8 cellular contexts compared by ENCODE assay signal in the genomic region with DNA sequence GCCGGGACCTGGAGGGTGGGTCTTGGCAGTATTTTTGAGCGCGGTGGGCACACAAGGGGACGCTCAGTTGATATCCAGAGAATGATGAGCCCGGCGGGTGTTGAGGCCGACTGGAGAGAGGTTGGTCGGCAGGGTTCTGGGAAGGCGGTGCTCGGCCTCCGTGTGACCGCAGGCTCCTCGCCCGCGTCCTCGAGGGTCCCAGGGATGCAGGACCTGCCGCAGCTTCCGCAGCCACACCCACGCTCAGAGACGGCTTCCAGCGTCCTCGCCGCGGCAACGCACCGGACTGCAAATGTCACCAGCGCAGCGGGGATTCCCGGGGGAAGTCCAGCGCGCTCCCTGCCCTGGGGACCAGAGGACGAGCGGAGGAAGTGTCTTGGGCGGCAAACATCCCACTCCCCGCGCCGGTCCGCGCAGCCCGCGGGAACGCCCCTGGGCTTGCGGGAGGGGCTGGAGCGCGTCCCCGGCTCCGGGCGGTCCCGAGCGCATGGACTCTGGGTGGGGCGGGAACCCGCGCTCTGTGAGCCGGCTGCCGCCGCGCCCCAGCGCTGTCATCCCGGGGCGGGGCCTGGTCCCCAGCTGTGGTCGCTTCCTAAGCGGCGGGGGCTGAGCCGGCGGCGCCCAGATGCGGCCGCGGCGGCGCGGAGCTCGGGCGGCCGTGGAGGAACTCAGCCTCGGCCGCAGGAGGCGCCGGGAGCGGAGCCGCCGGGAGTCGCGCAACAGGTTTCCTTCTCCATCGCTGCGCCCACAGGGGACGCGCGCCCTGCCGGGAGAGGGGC. TPM values are rescaled to one million over a fixed set of nuclear protein-coding genes. Genes with fewer than 3 reads are reported as not detected.
DNase-seq lines count a peak whose midpoint lies in the region; FAIRE-seq and TF ChIP-seq lines count a peak whose summit lies in the region.

A gene (plus strand): TSS at position 624 of the 779 bp plus-strand sequence. CDS start 36,111 bp downstream, outside the sequence.

- H4K91ac ChIP-seq in H9 (ENCODE audit: insufficient read length, low read depth, low read length): no peak within 1 kb of the TSS

- H3K56ac ChIP-seq in H9 (ENCODE audit: insufficient read length, low read depth, low read length): no peak within 1 kb of the TSS

- H2BK15ac ChIP-seq in H9 (ENCODE audit: low read depth, low read length): no peak within 1 kb of the TSS

- no peak within 1 kb of the TSS for H2BK5ac ChIP-seq in H9 (ENCODE audit: insufficient read length, low read length)

- no peak within 1 kb of the TSS for H4K5ac ChIP-seq in H9 (ENCODE audit: insufficient read length, low read depth, low read length)

- H3K18ac ChIP-seq in H9 (ENCODE audit: insufficient read length, low read depth, low read length): no peak within 1 kb of the TSS

- H2AK5ac ChIP-seq in H9 (ENCODE audit: insufficient read length, low read length): no peak within 1 kb of the TSS

- no peaks in the 10 kb centered on the region for H3K9me3 ChIP-seq in H9 (ENCODE audit: control insufficient read depth, low read depth, low read length)
- no peaks in the 10 kb centered on the region for H3K9me3 ChIP-seq in MM.1S (replicated peaks; ENCODE audit: insufficient read depth, low read length)
- H3K9me3 ChIP-seq in WERI-Rb-1 (ENCODE audit: severe bottlenecking): no peaks in the 10 kb centered on the region

- H3K4me3 ChIP-seq in MM.1S (ENCODE audit: low read length) (peak within 1 kb of the TSS; percentile 79), WERI-Rb-1 (ENCODE audit: low read depth, low read length) (peak within 1 kb of the TSS; percentile 51), bronchial epithelial cell (ENCODE audit: low read depth, low read length) (peak within 1 kb of the TSS; percentile 53)

- peaks cover 12% of the 10 kb centered on the region for H3F3A ChIP-seq in MM.1S (ENCODE audit: insufficient read depth, low read length)

- peaks cover 8% of the 10 kb centered on the region for H3K23me2 ChIP-seq in H9 (ENCODE audit: insufficient read length, low read depth, low read length, poor library complexity, severe bottlenecking)

- no peak within 1 kb of the TSS for H3K27ac ChIP-seq in H9 (ENCODE audit: insufficient read length, low read depth, low read length)
- H3K27ac ChIP-seq in MM.1S (ENCODE audit: low read length): peak within 1 kb of the TSS; percentile 88
- H3K27ac ChIP-seq in WERI-Rb-1: no peak within 1 kb of the TSS

- no CpG with 5 or more reads among the region's 90 CpGs for WGBS in H9 (ENCODE audit: extremely low coverage, insufficient read length, low lambda C conversion rate)

- no peak within 1 kb of the TSS for H2BK20ac ChIP-seq in H9 (ENCODE audit: low read depth, low read length, poor library complexity, severe bottlenecking)

- H4K20me1 ChIP-seq in H9 (ENCODE audit: control insufficient read depth, insufficient read depth, insufficient read length) (no peaks in the 10 kb centered on the region), MM.1S (ENCODE audit: insufficient read depth, low read length) (no peaks in the 10 kb centered on the region)

- H2BK12ac ChIP-seq in H9 (ENCODE audit: insufficient read length, low read depth, low read length): no peak within 1 kb of the TSS

- peaks cover 78% of the 10 kb centered on the region for H3K27me3 Mint-ChIP-seq in H9 (ENCODE audit: low read depth)

- no peak for FAIRE-seq in bronchial epithelial cell (lab: Jason Lieb, UNC)

- no peaks in the 10 kb centered on the region for H3K36me3 Mint-ChIP-seq in H9 (ENCODE audit: insufficient read depth in 1 of 3, low read depth in 3 of 3)

- no peaks in the 10 kb centered on the region for H3K9me3 Mint-ChIP-seq in H9

- H3K9ac ChIP-seq in H9 (ENCODE audit: extremely low read depth, insufficient read length, low read length) (no peak within 1 kb of the TSS), MM.1S (ENCODE audit: low read length) (peak within 1 kb of the TSS; percentile 79)

- DNase-seq in GM10266 (ENCODE audit: extremely low spot score) (peak; percentile 85), H9 (peak; percentile 59), MM.1S (peak; percentile 62), WERI-Rb-1 (peak; percentile 51), bronchial epithelial cell (ENCODE audit: low read depth) (peak; percentile 13), kidney tubule cell (ENCODE audit: low spot score) (peak; percentile 59), OCI-M2 (lab: John Stamatoyannopoulos, UW; ENCODE audit: unreplicated experiment) (no peak)
- DNase-seq in stimulated activated CD4-positive, alpha-beta T cell treated with anti-CD3 and anti-CD28 coated beads, Interleukin-1b, Interleukin-23, amount 100 ng/mL, for 4 hours (ENCODE audit: low read depth in 2 of 2): peak; percentile 50 to 78

- peak within 1 kb of the TSS; percentile 78 to 90 for H3K4me3 Mint-ChIP-seq in H9

- H3K4me2 ChIP-seq in H9 (ENCODE audit: insufficient read depth, insufficient read length, low read length) (peak within 1 kb of the TSS; percentile 71), MM.1S (ENCODE audit: low read depth, low read length) (peak within 1 kb of the TSS; percentile 87)

- H3K4me1 ChIP-seq in H9 (ENCODE audit: insufficient read depth, low read length): no peaks in the 10 kb centered on the region
- no peaks in the 10 kb centered on the region for H3K4me1 ChIP-seq in MM.1S (ENCODE audit: low read length)

- TF ChIP-seq CTCF in GM10266 (IDR thresholded peaks at IDR 0.05; ENCODE audit: control insufficient read depth, insufficient read depth, low read depth, missing control alignments) (no peak), H9 (conservative IDR thresholded peaks at IDR 0.05) (no peak), MM.1S (IDR thresholded peaks at IDR 0.05; ENCODE audit: low read length) (no peak), WERI-Rb-1 (IDR thresholded peaks at IDR 0.05; ENCODE audit: low read depth, low read length) (peak; percentile 7; the same call in 1 of the 2 replicates), bronchial epithelial cell (IDR thresholded peaks at IDR 0.05; ENCODE audit: insufficient read depth, low read length, severe bottlenecking) (no peak)

- H2AFZ ChIP-seq in H9 (ENCODE audit: low read length) (no peak within 1 kb of the TSS), MM.1S (ENCODE audit: low read length) (peak within 1 kb of the TSS; percentile 82)

- H2BK120ac ChIP-seq in H9 (ENCODE audit: low read depth, low read length, poor library complexity, severe bottlenecking): no peak within 1 kb of the TSS

- H3K14ac ChIP-seq in H9 (ENCODE audit: insufficient read depth, low read length): peak within 1 kb of the TSS; percentile 49; the same call in 1 of the 2 replicates

- no peak within 1 kb of the TSS for H3T11ph ChIP-seq in H9 (ENCODE audit: low read length)

- H3K4me1 Mint-ChIP-seq in H9: peaks cover 9 to 11% of the 10 kb centered on the region in 2 experiments

- H3K36me3 ChIP-seq in MM.1S (replicated peaks; ENCODE audit: insufficient read depth, low read length) (no peaks in the 10 kb centered on the region), WERI-Rb-1 (no peaks in the 10 kb centered on the region), bronchial epithelial cell (ENCODE audit: control insufficient read depth, insufficient read depth, low read length) (no peaks in the 10 kb centered on the region)

- H3K23ac ChIP-seq in H9 (ENCODE audit: insufficient read length, low read depth, low read length): no peak within 1 kb of the TSS

- H4K8ac ChIP-seq in H9 (replicated peaks; ENCODE audit: insufficient read length, low read depth, low read length): no peak within 1 kb of the TSS

- H3K79me2 ChIP-seq in H9 (ENCODE audit: insufficient read depth, low read length): no peaks in the 10 kb centered on the region
- peaks cover 19% of the 10 kb centered on the region for H3K79me2 ChIP-seq in MM.1S (ENCODE audit: low read length)

- H3K27me3 ChIP-seq in H9 (ENCODE audit: insufficient read depth, low read length) (peaks cover 18% of the 10 kb centered on the region), MM.1S (replicated peaks; ENCODE audit: insufficient read depth, low read length) (no peaks in the 10 kb centered on the region), WERI-Rb-1 (ENCODE audit: insufficient read depth, low read depth, severe bottlenecking) (peaks cover 13% of the 10 kb centered on the region), bronchial epithelial cell (ENCODE audit: control insufficient read depth, insufficient read depth, low read length) (peaks cover 2% of the 10 kb centered on the region)

- H3K4ac ChIP-seq in H9 (ENCODE audit: low read depth, low read length): no peak within 1 kb of the TSS

- no peaks in the 10 kb centered on the region for H3K9me2 ChIP-seq in MM.1S (replicated peaks; ENCODE audit: insufficient read depth, low read length)

- no peak within 1 kb of the TSS; a peak in 1 of 7 replicates for H3K27ac Mint-ChIP-seq in H9

- no peaks in the 10 kb centered on the region for H3K79me1 ChIP-seq in H9 (ENCODE audit: insufficient read depth, low read depth, low read length, poor library complexity, severe bottlenecking)

RNA-seq across cellular contexts. Expression of the gene that starts here (rescaled TPM):
- total RNA-seq in H9 (2021) (0.11 and 0.22 TPM in 2 replicates), bronchial epithelial cell (0.26 and 0.51 TPM in 2 replicates)

Comparison
In these comparisons a context has a peak if more than half of its experiments do, and no peak if none do; other contexts are left out.
1. Peak in DNase-seq and H3K4me2 ChIP-seq in H9; RNA of the gene not detected or under 1 TPM.
2. Peak in DNase-seq and H3K4me3 ChIP-seq in bronchial epithelial cell; RNA of the gene not detected or under 1 TPM.